ENCODE assay signal across 9 cellular contexts in genomic region chr22:37471721-37472417, GRCh38. TPM values are rescaled to one million over a fixed set of nuclear protein-coding genes. Genes with fewer than 3 reads are reported as not detected.
"Had no signal": no experiment of that assay in that cellular context is flagged by ENCODE, and none has a peak within 500 bp of the region (broad histone marks: within the 10 kb centered on the region; RNA-seq: fewer than 3 reads in every experiment).

No MANE protein-coding gene starts in this region.

- FAIRE-seq: frontal cortex had no signal

- H3K27me3 Mint-ChIP-seq: natural killer cell treated with Interleukin-12 subunit alpha and Interleukin-12 subunit beta and Interleukin-15 and Interleukin-18, amount 100 ng/mL, for 72 hours; stimulated activated naive B cell treated with anti-CD40 and anti-IgM and Interleukin-4, amounts not matched to agents 10 μg/mL and 1 μg/mL and 100 μg/mL, for 72 hours had no signal

- H3K9me3 Mint-ChIP-seq: endodermal cell; natural killer cell treated with Interleukin-12 subunit alpha and Interleukin-12 subunit beta and Interleukin-15 and Interleukin-18, amount 100 ng/mL, for 72 hours; stimulated activated naive B cell treated with anti-CD40 and anti-IgM and Interleukin-4, amounts not matched to agents 10 μg/mL and 1 μg/mL and 100 μg/mL, for 72 hours had no signal

- H3K4me3 Mint-ChIP-seq: endodermal cell; natural killer cell treated with Interleukin-12 subunit alpha and Interleukin-12 subunit beta and Interleukin-15 and Interleukin-18, amount 100 ng/mL, for 72 hours; stimulated activated naive B cell treated with anti-CD40 and anti-IgM and Interleukin-4, amounts not matched to agents 10 μg/mL and 1 μg/mL and 100 μg/mL, for 72 hours had no signal

- H3K27ac Mint-ChIP-seq: endodermal cell; natural killer cell treated with Interleukin-12 subunit alpha and Interleukin-12 subunit beta and Interleukin-15 and Interleukin-18, amount 100 ng/mL, for 72 hours; stimulated activated naive B cell treated with anti-CD40 and anti-IgM and Interleukin-4, amounts not matched to agents 10 μg/mL and 1 μg/mL and 100 μg/mL, for 72 hours had no signal

- ATAC-seq: natural killer cell treated with Interleukin-12 subunit alpha and Interleukin-12 subunit beta and Interleukin-15 and Interleukin-18, amount 100 ng/mL, for 72 hours had no signal

- DNase-seq: dorsolateral prefrontal cortex; retina; stimulated activated naive B cell treated with anti-CD40 and anti-IgM and Interleukin-4, amounts not matched to agents 10 μg/mL and 1 μg/mL and 100 μg/mL, for 72 hours; substantia nigra had no signal

- H3K4me1 Mint-ChIP-seq: endodermal cell had no signal

RNA-seq across cellular contexts. Expression of gene MFNG, which starts 14.3 kb away (rescaled TPM):
- total RNA-seq: epithelial cell of proximal tubule had no signal

RNA-seq across cellular contexts. Expression of gene ELFN2, which starts 44.6 kb away (rescaled TPM):
- polyA plus RNA-seq: cardiac muscle cell had no signal
